Comparison of ENCODE assay signal across 18 cellular contexts in genomic region chr2:117801826-117802225, GRCh38. TPM values are rescaled to one million over a fixed set of nuclear protein-coding genes. Genes with fewer than 3 reads are reported as not detected.
DNase-seq lines count a peak whose midpoint lies in the region; ATAC-seq and TF ChIP-seq lines count a peak whose summit lies in the region.
"Had no signal": no experiment of that assay in that cellular context is flagged by ENCODE, and none has a peak within 500 bp of the region (broad histone marks: within the 10 kb centered on the region; RNA-seq: fewer than 3 reads in every experiment).

No MANE protein-coding gene starts in this region.

- H3K36me3 ChIP-seq in IMR-90 (ENCODE audit: control insufficient read depth, insufficient read depth, low read length), result no peaks in the 10 kb centered on the region
- H3K36me3 ChIP-seq in neuronal stem cell (replicated peaks in 1 of 2; ENCODE audit: control insufficient read depth in 2 of 2, insufficient read depth in 2 of 2, low read length in 2 of 2), result no peaks in the 10 kb centered on the region

- H3K4me1 ChIP-seq in IMR-90 (ENCODE audit: control insufficient read depth, insufficient read depth, low read length) (no peaks in the 10 kb centered on the region), neuronal stem cell (ENCODE audit: control insufficient read depth in 2 of 2, insufficient read depth in 1 of 2, low read depth in 1 of 2, low read length in 2 of 2) (no peaks in the 10 kb centered on the region)

- H3K27me3 ChIP-seq in IMR-90 (ENCODE audit: control insufficient read depth, insufficient read depth, low read length) (no peaks in the 10 kb centered on the region), neuronal stem cell (ENCODE audit: control insufficient read depth in 3 of 3, insufficient read depth in 3 of 3, low read depth in 1 of 3, low read length in 3 of 3) (no peaks in the 10 kb centered on the region)

- H3K79me1 ChIP-seq in IMR-90 (ENCODE audit: low read depth in 1 of 2, low read length in 2 of 2) (no peaks in the 10 kb centered on the region), neuronal stem cell (ENCODE audit: low read depth, low read length) (no peaks in the 10 kb centered on the region)

- H2BK20ac ChIP-seq in IMR-90 (ENCODE audit: low read depth, low read length), result no peak overlapping the region

- TF ChIP-seq POLR2A in IMR-90 (IDR thresholded peaks at IDR 0.05; ENCODE audit: low read depth, low read length), result no peak

- no peak for ATAC-seq in IMR-90 (ENCODE audit: low read depth)
- ATAC-seq in GM18867 (IDR thresholded peaks at IDR 0.05; ENCODE audit: unreplicated experiment), result no peak
- no peak for ATAC-seq in left ventricle myocardium superior

- H3K27ac ChIP-seq in IMR-90 (ENCODE audit: insufficient read depth, low read length) (no peak overlapping the region), neuronal stem cell (replicated peaks; ENCODE audit: low read length) (no peak overlapping the region)
- H3K27ac ChIP-seq: PC-9 had no signal

- H3K4me3 ChIP-seq in IMR-90 (ENCODE audit: insufficient read depth, low read depth, low read length), result no peak overlapping the region
- no peak overlapping the region for H3K4me3 ChIP-seq in neuronal stem cell (ENCODE audit: low read length in 2 of 2)
- H3K4me3 ChIP-seq: PC-9 had no signal

- H3K14ac ChIP-seq in IMR-90 (replicated peaks; ENCODE audit: low read depth, low read length) (no peak overlapping the region), neuronal stem cell (ENCODE audit: low read length) (no peak overlapping the region)

- no peaks in the 10 kb centered on the region for H4K20me1 ChIP-seq in IMR-90 (ENCODE audit: insufficient read depth, low read length)

- H2AFZ ChIP-seq in IMR-90 (replicated peaks; ENCODE audit: low read length, poor library complexity) (no peak overlapping the region), neuronal stem cell (ENCODE audit: low read length) (no peak overlapping the region)
- H2AFZ ChIP-seq: PC-9 had no signal

- H2BK15ac ChIP-seq in IMR-90 (ENCODE audit: low read depth, low read length), result no peak overlapping the region
- no peak overlapping the region for H2BK15ac ChIP-seq in neuronal stem cell (ENCODE audit: low read length)

- H2BK12ac ChIP-seq in neuronal stem cell (ENCODE audit: low read length), result no peak overlapping the region

- dilution Hi-C loops in IMR-90 (cut with HindIII; ENCODE audit: low sequenced_read_pairs, unreplicated experiment), result no loop called here

- TF ChIP-seq CTCF in IMR-90 (conservative IDR thresholded peaks at IDR 0.05; ENCODE audit: low read depth, low read length), result no peak

- H4K91ac ChIP-seq in IMR-90 (ENCODE audit: insufficient read depth, low read depth, low read length) (no peak overlapping the region), neuronal stem cell (ENCODE audit: low read depth, low read length, poor library complexity) (no peak overlapping the region)

- no peak overlapping the region for H3K23ac ChIP-seq in IMR-90 (ENCODE audit: low read depth, low read length)
- no peak overlapping the region for H3K23ac ChIP-seq in neuronal stem cell (ENCODE audit: low read depth, low read length, poor library complexity)

- no peak overlapping the region for H4K5ac ChIP-seq in IMR-90 (ENCODE audit: low read depth, low read length)

- DNase-seq in EL (peak; percentile 55), IMR-90 (peak; percentile 30), fibroblast of peridontal ligament (ENCODE audit: extremely low read depth) (peak; percentile 15), neuronal stem cell (ENCODE audit: low spot score) (no peak), left ventricle myocardium superior (no peak), HK-2 (ENCODE audit: unreplicated experiment) (no peak)
- DNase-seq: ACHN, C1 segment of cervical spinal cord, DMS79 treated with DMSO at 0.1 percent for 48 hours, GF-D8, Karpas-422, MM.1S, NCI-H1105 treated with DMSO at 0.1 percent for 48 hours, NCI-H1694 treated with DMSO at 0.1 percent for 48 hours, NCI-H446, PC-9, SW 1271 had no signal

- no peak overlapping the region for H2AK9ac ChIP-seq in IMR-90 (replicated peaks; ENCODE audit: low read depth, low read length, poor library complexity)

- H3K4ac ChIP-seq in IMR-90 (ENCODE audit: low read depth, low read length) (no peak overlapping the region), neuronal stem cell (ENCODE audit: low read length) (no peak overlapping the region)

- H2BK5ac ChIP-seq in IMR-90 (ENCODE audit: low read depth, low read length, poor library complexity, severe bottlenecking), result no peak overlapping the region
- no peak overlapping the region for H2BK5ac ChIP-seq in neuronal stem cell (ENCODE audit: low read length)

- CTCF ChIA-PET in IMR-90 (lab: Yijun Ruan, JAX), result no interaction called here

- no peak overlapping the region for H3K56ac ChIP-seq in IMR-90 (ENCODE audit: extremely low read depth, insufficient read depth, low read length)

- H4K8ac ChIP-seq in IMR-90 (ENCODE audit: low read depth in 2 of 2, low read length in 2 of 2), result no peak overlapping the region
- no peak overlapping the region for H4K8ac ChIP-seq in neuronal stem cell (ENCODE audit: low read depth, low read length)

- no peak overlapping the region for H2AK5ac ChIP-seq in IMR-90 (ENCODE audit: low read depth, low read length)
- H2AK5ac ChIP-seq in neuronal stem cell (ENCODE audit: low read depth, low read length), result no peak overlapping the region

- H3K4me2 ChIP-seq in IMR-90 (ENCODE audit: low read depth, low read length) (no peak overlapping the region; the same call in 1 of the 2 replicates), neuronal stem cell (ENCODE audit: insufficient read depth, low read length, poor library complexity, severe bottlenecking) (no peak overlapping the region)
- H3K4me2 ChIP-seq: PC-9 had no signal

- intact Hi-C loops in IMR-90 (cut with micrococcal nuclease), result no loop called here
- intact Hi-C loops in left ventricle myocardium superior (cut with micrococcal nuclease), result no loop called here

- no peak overlapping the region for H3K18ac ChIP-seq in IMR-90 (ENCODE audit: low read depth, low read length)
- H3K18ac ChIP-seq in neuronal stem cell (ENCODE audit: low read length), result no peak overlapping the region

- TF ChIP-seq RAD21 in IMR-90 (IDR thresholded peaks at IDR 0.05; ENCODE audit: low read length), result no peak

- in situ Hi-C loops in IMR-90 (cut with MboI; ENCODE audit: low sequenced_read_pairs), result no loop called here

- BruUV-seq in IMR-90 (replicated peaks; lab: Mats Ljungman, UMichigan), result no TSS peak

- no peaks in the 10 kb centered on the region for H3K9me1 ChIP-seq in IMR-90 (ENCODE audit: insufficient read depth, low read length)

- POLR2A ChIA-PET in IMR-90 (lab: Charles Lee; ENCODE audit: unreplicated experiment), result no interaction called here

- H2BK120ac ChIP-seq in IMR-90 (ENCODE audit: low read depth, low read length) (no peak overlapping the region), neuronal stem cell (ENCODE audit: low read depth, low read length) (no peak overlapping the region)

- H3K9ac ChIP-seq in IMR-90 (ENCODE audit: low read depth, low read length) (no peak overlapping the region), neuronal stem cell (ENCODE audit: low read depth, low read length, poor library complexity) (no peak overlapping the region)

- H3K9me3 ChIP-seq in IMR-90 (ENCODE audit: control insufficient read depth, insufficient read depth, low read length), result no peaks in the 10 kb centered on the region
- H3K9me3 ChIP-seq in neuronal stem cell (replicated peaks in 1 of 2; ENCODE audit: control insufficient read depth in 2 of 2, insufficient read depth in 1 of 2, low read depth in 1 of 2, low read length in 2 of 2), result no peaks in the 10 kb centered on the region

TF ChIP-seq in IMR-90, 13 proteins besides CTCF, POLR2A, EP300 and RAD21:
- TF ChIP-seq SMC3 (IDR thresholded peaks at IDR 0.05; ENCODE audit: low read depth, low read length) (no peak), MAZ (IDR thresholded peaks at IDR 0.05; ENCODE audit: borderline replicate concordance, low read depth, low read length) (no peak), USF2 (IDR thresholded peaks at IDR 0.05; ENCODE audit: low read depth, low read length) (no peak)

RNA-seq across cellular contexts. Expression of gene DDX18, which starts 12.7 kb away (rescaled TPM):
- 68.3 and 69.9 TPM in 2 replicates for total RNA-seq in IMR-90 (2012; rRNA removed)
- 30.2 and 34.6 TPM in 2 replicates for polyA plus RNA-seq in IMR-90 (2012; rRNA removed)
- polyA plus RNA-seq in IMR-90 (2012; cell fraction: cytosol; rRNA removed), result 7.0 and 8.2 TPM in 2 replicates
- 6.7 and 49.9 TPM in 2 replicates for polyA plus RNA-seq in IMR-90 (2012; cell fraction: nucleus; rRNA removed; ENCODE audit: low replicate concordance)
- 50.3 TPM for polyA plus RNA-seq in neuronal stem cell (2013, experiment 1 of 2)
- 55.4 TPM for polyA plus RNA-seq in neuronal stem cell (2013, experiment 2 of 2)
- total RNA-seq in left ventricle myocardium superior, result 28.2 TPM

Comparison
In these comparisons a context has a peak if more than half of its experiments do, and no peak if none do; other contexts are left out.
1. DNase-seq: peak in EL (single experiment), IMR-90 (single experiment) and fibroblast of peridontal ligament (single experiment); none in neuronal stem cell (single experiment), left ventricle myocardium superior (single experiment) and HK-2 (single experiment).